18 cellular contexts compared by ENCODE assay signal in genomic region chr1:89759036-89759435, GRCh38.
DNase-seq lines count a peak whose midpoint lies in the region; ATAC-seq and TF ChIP-seq lines count a peak whose summit lies in the region.
"Had no signal": no experiment of that assay in that cellular context is flagged by ENCODE, and none has a peak within 500 bp of the region (broad histone marks: within the 10 kb centered on the region; RNA-seq: fewer than 3 reads in every experiment).

No MANE protein-coding gene starts in this region.

- no peak for TF ChIP-seq POLR2A in NB4 (IDR thresholded peaks at IDR 0.05; ENCODE audit: extremely low read depth, insufficient read length)

- DNase-seq in left ventricle myocardium inferior (no peak), Right ventricle myocardium superior (no peak), NB4 (ENCODE audit: low read depth) (peak; percentile 32), adipocyte (ENCODE audit: low read depth) (no peak), anterior cingulate cortex (lab: John Stamatoyannopoulos, UW) (no peak), substantia nigra (lab: John Stamatoyannopoulos, UW) (no peak)
- no peak for DNase-seq in stimulated activated effector memory CD8-positive, alpha-beta T cell treated with anti-CD3 and anti-CD28 coated beads, Interleukin-12 subunit alpha, Interleukin-12 subunit beta, amount 100 ng/mL, for 72 hours (ENCODE audit: low spot score in 2 of 2)
- no peak for DNase-seq in stimulated activated CD4-positive, alpha-beta T cell treated with anti-CD3 and anti-CD28 coated beads, Interleukin-1b, Interleukin-23, amount 100 ng/mL, for 48 hours
- DNase-seq: activated T-cell treated with anti-CD3 and anti-CD28 coated beads, Interleukin-2, amount 50 U/mL, for 48 hours; AML-193; DMS153; erythroblast; H9; NCI-H146; ovary; stimulated activated CD4-positive, alpha-beta T cell treated with anti-CD3 and anti-CD28 coated beads, Interleukin-4, amount 100 ng/mL, for 4 hours; T-helper 9 cell; tibial artery had no signal

- intact Hi-C loops in left ventricle myocardium inferior (cut with micrococcal nuclease) (no loop called here), Right ventricle myocardium superior (cut with DNase I) (no loop called here)

- H3K9me3 ChIP-seq in left ventricle myocardium inferior (replicated peaks) (no peaks in the 10 kb centered on the region), adipocyte (ENCODE audit: control insufficient read depth, low read length) (no peaks in the 10 kb centered on the region)
- H3K9me3 ChIP-seq: ovary, tibial artery had no signal

- H3K27me3 ChIP-seq in left ventricle myocardium inferior (ENCODE audit: low read depth) (no peaks in the 10 kb centered on the region), adipocyte (replicated peaks; ENCODE audit: control insufficient read depth, insufficient read depth, low read length) (no peaks in the 10 kb centered on the region)
- H3K27me3 ChIP-seq: ovary, tibial artery had no signal

- no peak overlapping the region for H3K4me3 Mint-ChIP-seq in stimulated activated effector memory CD8-positive, alpha-beta T cell treated with anti-CD3 and anti-CD28 coated beads, Interleukin-12 subunit alpha, Interleukin-12 subunit beta, amount 100 ng/mL, for 72 hours
- H3K4me3 Mint-ChIP-seq: H9 had no signal

- H3K4me1 Mint-ChIP-seq in stimulated activated effector memory CD8-positive, alpha-beta T cell treated with anti-CD3 and anti-CD28 coated beads, Interleukin-12 subunit alpha, Interleukin-12 subunit beta, amount 100 ng/mL, for 72 hours, result peaks cover 84% of the 10 kb centered on the region

- H3K4me1 ChIP-seq in left ventricle myocardium inferior, result peaks cover 68% of the 10 kb centered on the region
- peaks cover 47% of the 10 kb centered on the region for H3K4me1 ChIP-seq in adipocyte (ENCODE audit: control insufficient read depth, insufficient read depth, low read length)

- ATAC-seq in Right ventricle myocardium superior (ENCODE audit: poor library complexity), result no peak
- ATAC-seq in stimulated activated effector memory CD8-positive, alpha-beta T cell treated with anti-CD3 and anti-CD28 coated beads, Interleukin-12 subunit alpha, Interleukin-12 subunit beta, amount 100 ng/mL, for 72 hours, result no peak

- no peaks in the 10 kb centered on the region for H3K36me3 ChIP-seq in left ventricle myocardium inferior
- no peaks in the 10 kb centered on the region for H3K36me3 ChIP-seq in adipocyte (ENCODE audit: control insufficient read depth, insufficient read depth, low read length, severe bottlenecking)
- H3K36me3 ChIP-seq: ovary, tibial artery had no signal

- no peaks in the 10 kb centered on the region for H3K9me3 Mint-ChIP-seq in stimulated activated effector memory CD8-positive, alpha-beta T cell treated with anti-CD3 and anti-CD28 coated beads, Interleukin-12 subunit alpha, Interleukin-12 subunit beta, amount 100 ng/mL, for 72 hours
- H3K9me3 Mint-ChIP-seq: H9 had no signal

- peak overlapping the region; percentile 39 for H3K9ac ChIP-seq in adipocyte (ENCODE audit: low read length)

- H3K36me3 Mint-ChIP-seq in stimulated activated effector memory CD8-positive, alpha-beta T cell treated with anti-CD3 and anti-CD28 coated beads, Interleukin-12 subunit alpha, Interleukin-12 subunit beta, amount 100 ng/mL, for 72 hours, result peaks cover 50% of the 10 kb centered on the region

- TF ChIP-seq CTCF in left ventricle myocardium inferior (IDR thresholded peaks at IDR 0.05; ENCODE audit: borderline replicate concordance) (no peak), NB4 (IDR thresholded peaks at IDR 0.05; ENCODE audit: low read depth, low read length) (no peak)

- peak overlapping the region; percentile 78 for H3K27ac ChIP-seq in left ventricle myocardium inferior (replicated peaks)
- H3K27ac ChIP-seq in substantia nigra (ENCODE audit: low read depth, low read length, poor library complexity, severe bottlenecking), result no peak overlapping the region
- H3K27ac ChIP-seq: ovary, tibial artery had no signal

- H3K4me3 ChIP-seq in left ventricle myocardium inferior, result no peak overlapping the region
- H3K4me3 ChIP-seq in NB4 (ENCODE audit: low read depth, low read length), result no peak overlapping the region
- H3K4me3 ChIP-seq in adipocyte (ENCODE audit: low read length), result no peak overlapping the region
- H3K4me3 ChIP-seq: ovary, tibial artery had no signal

- H3K27ac Mint-ChIP-seq in stimulated activated effector memory CD8-positive, alpha-beta T cell treated with anti-CD3 and anti-CD28 coated beads, Interleukin-12 subunit alpha, Interleukin-12 subunit beta, amount 100 ng/mL, for 72 hours, result peak overlapping the region; percentile 10
- H3K27ac Mint-ChIP-seq: H9 had no signal
